In genomic region chr2:3251974-3252373, GRCh38 we compare ENCODE assay signal across 16 cellular contexts.
DNase-seq lines count a peak whose midpoint lies in the region; ATAC-seq, FAIRE-seq and TF ChIP-seq lines count a peak whose summit lies in the region.
"Had no signal": no experiment of that assay in that cellular context is flagged by ENCODE, and none has a peak within 500 bp of the region (broad histone marks: within the 10 kb centered on the region; RNA-seq: fewer than 3 reads in every experiment).

No MANE protein-coding gene starts in this region.

- H3K27me3 ChIP-seq in BLaER1 treated with 17β-estradiol and CSF1 and Interleukin-3, amounts not matched to agents 10 nM and 100 nM = peaks cover 0 to 19% (median 0%) of the 10 kb centered on the region in 11 experiments; a peak in 2 of 22 replicates
- H3K27me3 ChIP-seq in GM12878 (replicated peaks in 1 of 2; ENCODE audit: control insufficient read depth in 2 of 2, insufficient read depth in 2 of 2, low read length in 1 of 2) (no peaks in the 10 kb centered on the region), vagina (no peaks in the 10 kb centered on the region), esophagus muscularis mucosa (no peaks in the 10 kb centered on the region)

- CTCF ChIA-PET in HEK293 (lab: Yijun Ruan, JAX) = interaction anchor here (0.6 kb wide), 1 partner anchor 400 kb away, joined by 3 read pairs; no protein-coding TSS in a partner anchor
- CTCF ChIA-PET in GM12878 (lab: Yijun Ruan, JAX) = no interaction called here

- peak overlapping the region in 7 of 11 experiments; percentile 87 to 100 (median 98); a peak in 12 of 22 replicates for H3K4me2 ChIP-seq in BLaER1 treated with 17β-estradiol and CSF1 and Interleukin-3, amounts not matched to agents 10 nM and 100 nM
- H3K4me2 ChIP-seq in GM12878 (ENCODE audit: control insufficient read depth, insufficient read depth) = no peak overlapping the region

- intact Hi-C loops in GM12878 (cut with micrococcal nuclease; ENCODE audit: unreplicated experiment) (no loop called here), vagina (cut with DNase I) (no loop called here), esophagus muscularis mucosa (cut with DNase I) (no loop called here)

- peaks cover 27% of the 10 kb centered on the region for H3K9me3 Mint-ChIP-seq in nephron progenitor cell
- peaks cover 19% of the 10 kb centered on the region for H3K9me3 Mint-ChIP-seq in progenitor cell of endocrine pancreas (ENCODE audit: low read depth)

- no peak overlapping the region for H3K4me3 ChIP-seq in BLaER1 treated with 17β-estradiol and CSF1 and Interleukin-3, amounts not matched to agents 10 nM and 100 nM
- H3K4me3 ChIP-seq in HEK293 (ENCODE audit: low read depth, low read length) (no peak overlapping the region), GM12878 (no peak overlapping the region), vagina (no peak overlapping the region), esophagus muscularis mucosa (no peak overlapping the region)

- H3K4me1 ChIP-seq in BLaER1 treated with 17β-estradiol and CSF1 and Interleukin-3, amounts not matched to agents 10 nM and 100 nM = peaks cover 45 to 67% (median 54%) of the 10 kb centered on the region in 10 experiments
- H3K4me1 ChIP-seq in HEK293 (ENCODE audit: control insufficient read depth, insufficient read depth, low read length) (no peaks in the 10 kb centered on the region), GM12878 (ENCODE audit: control insufficient read depth, insufficient read depth, low read length) (peaks cover 16% of the 10 kb centered on the region), vagina (no peaks in the 10 kb centered on the region), esophagus muscularis mucosa (no peaks in the 10 kb centered on the region)

- FAIRE-seq in GM12878 (lab: Jason Lieb, UNC) = no peak
- FAIRE-seq: GM18507 had no signal

- no peak for ATAC-seq in GM12878
- ATAC-seq: Panc1 had no signal

- TF ChIP-seq CTCF in HEK293 (tag by site-specific recombination; IDR thresholded peaks at IDR 0.05) (no peak), GM12878 (IDR thresholded peaks at IDR 0.05 in 2 of 3, conservative IDR thresholded peaks at IDR 0.05 in 1 of 3; ENCODE audit: control insufficient read depth in 2 of 3, extremely low read depth in 1 of 3, insufficient read depth in 1 of 3, low read depth in 3 of 3, low read length in 3 of 3) (no peak), nephron progenitor cell (IDR thresholded peaks at IDR 0.05) (no peak), vagina (IDR thresholded peaks at IDR 0.05) (no peak), esophagus muscularis mucosa (IDR thresholded peaks at IDR 0.05) (no peak), progenitor cell of endocrine pancreas (IDR thresholded peaks at IDR 0.05; ENCODE audit: unreplicated experiment) (no peak)

- POLR2A ChIA-PET in HEK293 (lab: Yijun Ruan, JAX) (no interaction called here), GM12878 (lab: Charles Lee) (no interaction called here)

- no peak for TF ChIP-seq POLR2A in GM12878 (IDR thresholded peaks at IDR 0.05; ENCODE audit: low read depth, low read length)
- no peak for TF ChIP-seq POLR2A in vagina (IDR thresholded peaks at IDR 0.05)
- no peak for TF ChIP-seq POLR2A in esophagus muscularis mucosa (IDR thresholded peaks at IDR 0.05; ENCODE audit: low read depth)

- H4K20me1 ChIP-seq in BLaER1 treated with 17β-estradiol and CSF1 and Interleukin-3, amounts not matched to agents 10 nM and 100 nM = peaks cover 0 to 47% (median 29%) of the 10 kb centered on the region in 11 experiments; a peak in 15 of 22 replicates
- no peaks in the 10 kb centered on the region for H4K20me1 ChIP-seq in GM12878 (ENCODE audit: control insufficient read depth, insufficient read depth)

- H3K4me1 Mint-ChIP-seq in nephron progenitor cell = peaks cover 2% of the 10 kb centered on the region
- peaks cover 6% of the 10 kb centered on the region for H3K4me1 Mint-ChIP-seq in progenitor cell of endocrine pancreas (ENCODE audit: low read depth)

- H3K27me3 Mint-ChIP-seq in nephron progenitor cell (ENCODE audit: low read depth, poor library complexity) (peaks cover 6% of the 10 kb centered on the region), progenitor cell of endocrine pancreas (no peaks in the 10 kb centered on the region)

- TF ChIP-seq EP300 in GM12878 (IDR thresholded peaks at IDR 0.05; ENCODE audit: borderline replicate concordance in 1 of 2, control insufficient read depth in 1 of 2, low read depth in 2 of 2, low read length in 2 of 2) = no peak
- TF ChIP-seq EP300 in esophagus muscularis mucosa (IDR thresholded peaks at IDR 0.05) = no peak

- no peak overlapping the region for H3K9ac ChIP-seq in BLaER1 treated with 17β-estradiol and CSF1 and Interleukin-3, amounts not matched to agents 10 nM and 100 nM
- H3K9ac ChIP-seq in GM12878 (ENCODE audit: control insufficient read depth, insufficient read depth, low read length) = no peak overlapping the region

- WGBS in GM12878 (ENCODE audit: insufficient coverage, insufficient replicate concordance, low lambda C conversion rate, missing lambda C conversion rate) = 94% methylated on average over 17 of the region's 17 CpGs
- WGBS in esophagus muscularis mucosa = 80% methylated on average over 17 of the region's 17 CpGs

- DNase-seq in GM12878 (ENCODE audit: low read depth, low spot score) = no peak
- DNase-seq in nephron progenitor cell = peak; percentile 10
- DNase-seq in vagina (ENCODE audit: extremely low spot score in 2 of 2) = no peak
- no peak for DNase-seq in esophagus muscularis mucosa (ENCODE audit: extremely low spot score)
- no peak for DNase-seq in progenitor cell of endocrine pancreas (ENCODE audit: low spot score, unreplicated experiment)
- DNase-seq: DMS53, HCEC 1CT, KBM-7, NCI-H1092 treated with DMSO at 0.1 percent for 48 hours, NCI-H1694, NCI-H748 treated with DMSO at 0.1 percent for 48 hours, Right ventricle myocardium superior had no signal

- no peak for TF ChIP-seq RAD21 in GM12878 (IDR thresholded peaks at IDR 0.05; ENCODE audit: insufficient read depth, low read depth, low read length)

- H3K36me3 ChIP-seq in BLaER1 treated with 17β-estradiol and CSF1 and Interleukin-3, amounts not matched to agents 10 nM and 100 nM = peaks cover 26 to 53% (median 45%) of the 10 kb centered on the region in 11 experiments
- H3K36me3 ChIP-seq in HEK293 (ENCODE audit: control insufficient read depth in 2 of 2, insufficient read depth in 1 of 2, low read length in 2 of 2) (no peaks in the 10 kb centered on the region; a peak in 1 of 3 replicates), GM12878 (ENCODE audit: control insufficient read depth in 2 of 2, insufficient read depth in 2 of 2, low read length in 1 of 2) (peaks cover 3 to 12% of the 10 kb centered on the region in 2 experiments), vagina (peaks cover 0 to 15% of the 10 kb centered on the region in 2 donors), esophagus muscularis mucosa (peaks cover 0 to 32% (median 9%) of the 10 kb centered on the region in 4 donors)

- SMC1A ChIA-PET in GM12878 (lab: Charles Lee; ENCODE audit: uncharacterized antibody, unreplicated experiment) = interaction anchor here (0.6 to 0.8 kb wide), 2 partner anchors 45 to 47 kb away, joined by 3 read pairs; no protein-coding TSS in a partner anchor

- no peak overlapping the region for H3K27ac Mint-ChIP-seq in nephron progenitor cell
- H3K27ac Mint-ChIP-seq in progenitor cell of endocrine pancreas = no peak overlapping the region

- no peak overlapping the region for H2AFZ ChIP-seq in GM12878 (ENCODE audit: control insufficient read depth, low read depth, low read length)

- in situ Hi-C loops in GM12878 (cut with MboI) = no loop called here

- H3K36me3 Mint-ChIP-seq in nephron progenitor cell (ENCODE audit: low read depth) (peaks cover 53% of the 10 kb centered on the region), progenitor cell of endocrine pancreas (ENCODE audit: insufficient read depth) (peaks cover 31% of the 10 kb centered on the region)

- RAD21 ChIA-PET in GM12878 (lab: Charles Lee; ENCODE audit: unreplicated experiment) = no interaction called here

- H3K4me3 Mint-ChIP-seq in nephron progenitor cell (no peak overlapping the region), progenitor cell of endocrine pancreas (ENCODE audit: low read depth) (no peak overlapping the region)

- no peak overlapping the region for H3K27ac ChIP-seq in BLaER1 treated with 17β-estradiol and CSF1 and Interleukin-3, amounts not matched to agents 10 nM and 100 nM
- H3K27ac ChIP-seq in HEK293 (ENCODE audit: extremely low read depth, low read depth, low read length) (no peak overlapping the region), GM12878 (ENCODE audit: control insufficient read depth, insufficient read depth) (no peak overlapping the region), vagina (no peak overlapping the region), esophagus muscularis mucosa (replicated peaks in 1 of 4) (no peak overlapping the region)

- peaks cover 32 to 49% (median 47%) of the 10 kb centered on the region in 11 experiments for H3K9me3 ChIP-seq in BLaER1 treated with 17β-estradiol and CSF1 and Interleukin-3, amounts not matched to agents 10 nM and 100 nM (replicated peaks in 1 of 11)
- H3K9me3 ChIP-seq in HEK293 (ENCODE audit: control insufficient read depth, insufficient read depth, low read depth, low read length) (no peaks in the 10 kb centered on the region), GM12878 (replicated peaks; ENCODE audit: control insufficient read depth, insufficient read depth, low read length) (peaks cover 22% of the 10 kb centered on the region), vagina (peaks cover 17% of the 10 kb centered on the region), esophagus muscularis mucosa (peaks cover 0 to 18% (median 13%) of the 10 kb centered on the region in 4 donors)

- BruUV-seq in GM12878 (replicated peaks; lab: Mats Ljungman, UMichigan) = no TSS peak

- H3K79me2 ChIP-seq in GM12878 (ENCODE audit: control insufficient read depth, insufficient read depth, low read length) = no peaks in the 10 kb centered on the region

TF ChIP-seq in HEK293, 187 proteins besides CTCF, POLR2A, EP300 and RAD21 (continues in another document):
- no peak for TF ChIP-seq KLF8 (tag by site-specific recombination; IDR thresholded peaks at IDR 0.05)

TF ChIP-seq in GM12878, 131 proteins besides CTCF, POLR2A, EP300 and RAD21 (continues in another document):
- TF ChIP-seq RELB (IDR thresholded peaks at IDR 0.05; ENCODE audit: low read depth) = no peak
